Comparison of ENCODE assay signal across 1 cellular context in the genomic region with DNA sequence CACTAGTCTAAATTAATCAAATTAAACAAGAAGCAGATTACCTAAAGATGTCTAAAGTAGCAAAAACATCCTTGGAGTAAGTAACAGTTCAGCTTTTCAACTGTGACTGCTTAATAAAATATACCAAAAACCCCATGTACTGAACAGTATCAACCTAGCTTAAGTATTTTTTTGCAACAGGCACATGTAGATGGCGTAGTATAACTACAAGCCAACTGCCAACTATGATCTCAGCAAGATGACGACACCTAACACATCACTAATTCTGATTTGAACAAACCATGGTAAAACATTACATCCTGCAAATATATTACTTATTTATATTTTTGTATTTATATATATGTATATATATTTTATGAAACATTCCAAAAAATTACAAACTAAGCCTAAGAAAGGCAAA.
TF ChIP-seq lines count a peak whose summit lies in the region.

No MANE protein-coding gene starts in this region.

TF ChIP-seq in SK-N-SH treated with all-trans-retinoic acid at 6 μM for 48 hours, 23 proteins besides CTCF, POLR2A, EP300 and RAD21 (continued from another document):
- TF ChIP-seq, protein P1, sequence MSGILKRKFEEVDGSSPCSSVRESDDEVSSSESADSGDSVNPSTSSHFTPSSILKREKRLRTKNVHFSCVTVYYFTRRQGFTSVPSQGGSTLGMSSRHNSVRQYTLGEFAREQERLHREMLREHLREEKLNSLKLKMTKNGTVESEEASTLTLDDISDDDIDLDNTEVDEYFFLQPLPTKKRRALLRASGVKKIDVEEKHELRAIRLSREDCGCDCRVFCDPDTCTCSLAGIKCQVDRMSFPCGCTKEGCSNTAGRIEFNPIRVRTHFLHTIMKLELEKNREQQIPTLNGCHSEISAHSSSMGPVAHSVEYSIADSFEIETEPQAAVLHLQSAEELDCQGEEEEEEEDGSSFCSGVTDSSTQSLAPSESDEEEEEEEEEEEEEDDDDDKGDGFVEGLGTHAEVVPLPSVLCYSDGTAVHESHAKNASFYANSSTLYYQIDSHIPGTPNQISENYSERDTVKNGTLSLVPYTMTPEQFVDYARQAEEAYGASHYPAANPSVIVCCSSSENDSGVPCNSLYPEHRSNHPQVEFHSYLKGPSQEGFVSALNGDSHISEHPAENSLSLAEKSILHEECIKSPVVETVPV (CRISPR knock-in tag; IDR thresholded peaks at IDR 0.05), result no peak
- TF ChIP-seq ZNF8 (CRISPR knock-in tag; IDR thresholded peaks at IDR 0.05) (no peak), GLIS3 (CRISPR knock-in tag; IDR thresholded peaks at IDR 0.05) (no peak), OSR1 (CRISPR knock-in tag; IDR thresholded peaks at IDR 0.05) (no peak), ZNF565 (CRISPR knock-in tag; conservative IDR thresholded peaks at IDR 0.05; ENCODE audit: low read depth) (no peak)
- TF ChIP-seq, protein P2, sequence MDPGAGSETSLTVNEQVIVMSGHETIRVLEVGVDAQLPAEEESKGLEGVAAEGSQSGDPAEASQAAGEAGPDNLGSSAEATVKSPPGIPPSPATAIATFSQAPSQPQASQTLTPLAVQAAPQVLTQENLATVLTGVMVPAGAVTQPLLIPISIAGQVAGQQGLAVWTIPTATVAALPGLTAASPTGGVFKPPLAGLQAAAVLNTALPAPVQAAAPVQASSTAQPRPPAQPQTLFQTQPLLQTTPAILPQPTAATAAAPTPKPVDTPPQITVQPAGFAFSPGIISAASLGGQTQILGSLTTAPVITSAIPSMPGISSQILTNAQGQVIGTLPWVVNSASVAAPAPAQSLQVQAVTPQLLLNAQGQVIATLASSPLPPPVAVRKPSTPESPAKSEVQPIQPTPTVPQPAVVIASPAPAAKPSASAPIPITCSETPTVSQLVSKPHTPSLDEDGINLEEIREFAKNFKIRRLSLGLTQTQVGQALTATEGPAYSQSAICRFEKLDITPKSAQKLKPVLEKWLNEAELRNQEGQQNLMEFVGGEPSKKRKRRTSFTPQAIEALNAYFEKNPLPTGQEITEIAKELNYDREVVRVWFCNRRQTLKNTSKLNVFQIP (CRISPR knock-in tag; IDR thresholded peaks at IDR 0.05; ENCODE audit: borderline replicate concordance, low read depth), result no peak
